Comparison of ENCODE assay signal across 7 cellular contexts in the genomic region with DNA sequence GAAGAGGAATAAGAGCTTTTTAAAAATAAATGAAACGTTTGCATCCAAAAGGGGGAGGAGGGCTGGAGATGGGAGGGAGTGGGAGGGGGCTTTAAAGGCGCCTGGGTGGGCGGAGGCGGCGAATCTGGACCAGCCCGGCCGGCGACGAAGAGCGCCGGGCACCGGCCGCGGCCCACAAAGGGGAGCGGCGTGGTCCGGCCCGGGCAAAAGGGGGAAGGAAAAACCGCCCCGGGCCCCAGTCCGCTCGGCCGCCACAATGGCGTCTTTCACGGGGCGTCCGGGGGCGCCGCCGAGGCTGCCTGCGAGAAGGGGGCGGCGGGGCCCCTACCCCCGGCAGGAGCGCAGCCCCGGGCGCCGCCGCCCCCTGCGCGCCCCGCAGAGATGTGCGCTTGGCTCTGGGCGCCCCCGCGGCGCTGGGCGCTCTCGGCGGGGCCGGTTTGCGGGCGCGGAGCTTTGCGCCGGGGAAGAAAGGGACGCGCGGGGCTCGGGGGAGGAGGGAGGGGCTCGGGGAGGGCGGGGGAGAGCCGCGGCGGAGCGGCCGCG.
DNase-seq lines count a peak whose midpoint lies in the region; ATAC-seq and TF ChIP-seq lines count a peak whose summit lies in the region.

No MANE protein-coding gene starts in this region.

- intact Hi-C loops in esophagus squamous epithelium (cut with DNase I) (loop anchor here (10.0 kb wide), 1 partner anchor 252 kb away; no protein-coding TSS in a partner anchor), ovary (cut with DNase I) (loop anchor here in 2 of 4 donors (10.0 kb wide), 2 partner anchors 102 to 112 kb away; a partner anchor contains a TSS)

- H3K4me3 ChIP-seq in Loucy (ENCODE audit: low read length, poor library complexity, severe bottlenecking) (peak overlapping the region; percentile 83), esophagus squamous epithelium (peak overlapping the region; percentile 61 to 89 (median 78)), ovary (peak overlapping the region; percentile 77)

- TF ChIP-seq POLR2A in esophagus squamous epithelium (IDR thresholded peaks at IDR 0.05) (no peak), ovary (IDR thresholded peaks at IDR 0.05) (no peak)

- no peak for DNase-seq in esophagus squamous epithelium (lab: John Stamatoyannopoulos, UW)
- peak in 1 of 5 donors; percentile 42 for DNase-seq in ovary
- DNase-seq in hepatic stellate cell (ENCODE audit: low spot score) = no peak
- no peak for DNase-seq in activated effector memory CD4-positive, alpha-beta T cell treated with anti-CD3 and anti-CD28 coated beads, Interleukin-2, amount 50 U/mL, for 16 hours

- no peaks in the 10 kb centered on the region for H3K9me2 ChIP-seq in Loucy (replicated peaks; ENCODE audit: low read depth, low read length)

- TF ChIP-seq EP300 in ovary (IDR thresholded peaks at IDR 0.05) = no peak

- H3K27me3 ChIP-seq in Loucy (ENCODE audit: insufficient read depth, low read length, poor library complexity, severe bottlenecking) (no peaks in the 10 kb centered on the region), esophagus squamous epithelium (peaks cover 0 to 16% (median 0%) of the 10 kb centered on the region in 4 donors), ovary (no peaks in the 10 kb centered on the region)

- H3K27ac ChIP-seq in esophagus squamous epithelium (peak overlapping the region; percentile 74 to 93 (median 78)), ovary (peak overlapping the region; percentile 93 to 99)

- peak overlapping the region; percentile 76 for H3K4me2 ChIP-seq in Loucy (ENCODE audit: low read depth, low read length, poor library complexity, severe bottlenecking)

- H3K9me3 ChIP-seq in Loucy (ENCODE audit: insufficient read depth, low read depth, low read length) (no peaks in the 10 kb centered on the region), esophagus squamous epithelium (no peaks in the 10 kb centered on the region), ovary (no peaks in the 10 kb centered on the region)

- peak; percentile 21 for ATAC-seq in GM21381 (IDR thresholded peaks at IDR 0.05; ENCODE audit: unreplicated experiment)
- no peak for ATAC-seq in GM18873 (IDR thresholded peaks at IDR 0.05; ENCODE audit: low FRiP score, unreplicated experiment)

- WGBS in esophagus squamous epithelium, 2 donors = 0 to 1% methylated on average over 16 of the region's 68 CpGs
- WGBS in ovary, 3 donors = 1% methylated on average over 38 to 68 of the region's 68 CpGs

- TF ChIP-seq CTCF in Loucy (conservative IDR thresholded peaks at IDR 0.05; ENCODE audit: low read length) (no peak), esophagus squamous epithelium (IDR thresholded peaks at IDR 0.05) (no peak), ovary (IDR thresholded peaks at IDR 0.05) (no peak)

- peak overlapping the region; percentile 48; the same call in 1 of the 2 replicates for H2AFZ ChIP-seq in Loucy (ENCODE audit: low read length)

- H4K20me1 ChIP-seq in Loucy (ENCODE audit: insufficient read depth, low read length, poor library complexity, severe bottlenecking) = no peaks in the 10 kb centered on the region

- no peaks in the 10 kb centered on the region; the same call in 1 of the 2 replicates for H3K79me2 ChIP-seq in Loucy (ENCODE audit: insufficient read depth, low read length)

- peaks cover 12% of the 10 kb centered on the region for H3F3A ChIP-seq in Loucy (ENCODE audit: low read depth)

- no peaks in the 10 kb centered on the region for H3K36me3 ChIP-seq in Loucy (ENCODE audit: insufficient read depth, low read length)
- no peaks in the 10 kb centered on the region for H3K36me3 ChIP-seq in esophagus squamous epithelium
- no peaks in the 10 kb centered on the region for H3K36me3 ChIP-seq in ovary

- H3K9ac ChIP-seq in Loucy (ENCODE audit: low read depth, low read length, poor library complexity, severe bottlenecking) = peak overlapping the region; percentile 93

- peaks cover 27% of the 10 kb centered on the region for H3K4me1 ChIP-seq in Loucy (ENCODE audit: insufficient read depth, low read length, poor library complexity, severe bottlenecking)
- H3K4me1 ChIP-seq in esophagus squamous epithelium = peaks cover 9 to 46% (median 17%) of the 10 kb centered on the region in 3 donors
- H3K4me1 ChIP-seq in ovary (ENCODE audit: insufficient read depth) = peaks cover 3% of the 10 kb centered on the region
